12 cellular contexts compared by ENCODE assay signal in genomic region chr9:72205513-72205912, GRCh38. TPM values are rescaled to one million over a fixed set of nuclear protein-coding genes. Genes with fewer than 3 reads are reported as not detected.
A peak's percentile ranks its signal among the peaks of the same experiment; 100 is the strongest.
DNase-seq lines count a peak whose midpoint lies in the region; ATAC-seq, FAIRE-seq and TF ChIP-seq lines count a peak whose summit lies in the region.
"Had no signal": no experiment of that assay in that cellular context is flagged by ENCODE, and none has a peak within 500 bp of the region (broad histone marks: within the 10 kb centered on the region; RNA-seq: fewer than 3 reads in every experiment).

No MANE protein-coding gene starts in this region.

- H2AFZ ChIP-seq in MM.1S (ENCODE audit: low read length), result peak overlapping the region; percentile 84

- 0 out of 2 replicates have a peak overlapping the region, but pooled peaks have one; percentile 12 for H3K9ac ChIP-seq in MM.1S (ENCODE audit: low read length)

- peak; percentile 65 for ATAC-seq in GM19372 (IDR thresholded peaks at IDR 0.05; ENCODE audit: low read depth, unreplicated experiment)
- peak; percentile 49 for ATAC-seq in HG02870 (IDR thresholded peaks at IDR 0.05; ENCODE audit: unreplicated experiment)
- ATAC-seq in HG03095 (IDR thresholded peaks at IDR 0.05; ENCODE audit: unreplicated experiment), result no peak

- CTCF ChIA-PET in Caco-2 (lab: Charles Lee), result interaction anchor here (0.7 kb wide), 1 partner anchor 617 kb away, joined by 6 read pairs; no protein-coding TSS in a partner anchor

- H3K36me3 ChIP-seq in MM.1S (replicated peaks; ENCODE audit: insufficient read depth, low read length), result no peaks in the 10 kb centered on the region
- H3K36me3 ChIP-seq in Caco-2 (ENCODE audit: control insufficient read depth, insufficient read depth, low read length), result no peaks in the 10 kb centered on the region
- H3K36me3 ChIP-seq: transverse colon had no signal

- no peaks in the 10 kb centered on the region for H3K79me2 ChIP-seq in MM.1S (ENCODE audit: low read length)

- peaks cover under 1% of the 10 kb centered on the region for H3K36me3 Mint-ChIP-seq in Caco-2 (ENCODE audit: insufficient read depth, unreplicated experiment)

- POLR2A ChIA-PET in Caco-2 (lab: Charles Lee), result no interaction called here

- H3K27me3 ChIP-seq in MM.1S (replicated peaks; ENCODE audit: insufficient read depth, low read length) (no peaks in the 10 kb centered on the region), Caco-2 (replicated peaks; ENCODE audit: control insufficient read depth, insufficient read depth, low read length) (no peaks in the 10 kb centered on the region)
- H3K27me3 ChIP-seq: transverse colon had no signal

- FAIRE-seq in GM12891 (lab: Jason Lieb, UNC), result no peak

- H3K4me3 ChIP-seq in MM.1S (ENCODE audit: low read length) (no peak overlapping the region), Caco-2 (ENCODE audit: low read depth, low read length) (no peak overlapping the region)
- H3K4me3 ChIP-seq: transverse colon had no signal

- H3K27ac Mint-ChIP-seq in Caco-2 (ENCODE audit: unreplicated experiment), result no peak overlapping the region
- H3K27ac Mint-ChIP-seq: nephron had no signal

- intact Hi-C loops in Caco-2 (cut with micrococcal nuclease; ENCODE audit: unreplicated experiment), result no loop called here

- no peaks in the 10 kb centered on the region for H3K9me2 ChIP-seq in MM.1S (replicated peaks; ENCODE audit: insufficient read depth, low read length)

- peak overlapping the region; percentile 29; the same call in 1 of the 2 replicates for H3K27ac ChIP-seq in MM.1S (ENCODE audit: low read length)
- H3K27ac ChIP-seq: C4-2B, transverse colon had no signal

- H3F3A ChIP-seq in MM.1S (ENCODE audit: insufficient read depth, low read length), result no peaks in the 10 kb centered on the region

- no peak for TF ChIP-seq POLR2A in GM12891 (IDR thresholded peaks at IDR 0.05; ENCODE audit: low read depth, low read length)

- H3K4me1 Mint-ChIP-seq in Caco-2 (ENCODE audit: low read depth, unreplicated experiment), result peaks cover 6% of the 10 kb centered on the region
- H3K4me1 Mint-ChIP-seq: nephron had no signal

- TF ChIP-seq CTCF in MM.1S (IDR thresholded peaks at IDR 0.05; ENCODE audit: low read length), result no peak
- TF ChIP-seq CTCF in Caco-2 (IDR thresholded peaks at IDR 0.05; ENCODE audit: insufficient read depth in 1 of 2, low read depth in 1 of 2, low read length in 1 of 2, severe bottlenecking in 1 of 2, unreplicated experiment in 1 of 2), result no peak

- no peak for DNase-seq in GM12891 (ENCODE audit: insufficient read length, low spot score)
- peak; percentile 58 for DNase-seq in MM.1S
- DNase-seq in Caco-2, result no peak
- DNase-seq in cerebellar nuclear complex (lab: John Stamatoyannopoulos, UW), result no peak
- DNase-seq in GF-D8 (lab: John Stamatoyannopoulos, UW), result no peak
- DNase-seq: stimulated activated CD4-positive, alpha-beta T cell treated with anti-CD3 and anti-CD28 coated beads, Interleukin-4, amount 100 ng/mL, for 4 hours; transverse colon had no signal

- H3K9me3 ChIP-seq in MM.1S (replicated peaks; ENCODE audit: insufficient read depth, low read length), result no peaks in the 10 kb centered on the region
- H3K9me3 ChIP-seq in Caco-2, result no peaks in the 10 kb centered on the region
- H3K9me3 ChIP-seq: transverse colon had no signal

- no peak overlapping the region for H3K4me3 Mint-ChIP-seq in Caco-2 (ENCODE audit: unreplicated experiment)
- H3K4me3 Mint-ChIP-seq: nephron had no signal

- peaks cover 18% of the 10 kb centered on the region for H3K4me1 ChIP-seq in MM.1S (ENCODE audit: low read length)
- no peaks in the 10 kb centered on the region for H3K4me1 ChIP-seq in Caco-2

- no peaks in the 10 kb centered on the region for H3K27me3 Mint-ChIP-seq in Caco-2 (ENCODE audit: insufficient read depth, unreplicated experiment)

- no peaks in the 10 kb centered on the region for H3K9me3 Mint-ChIP-seq in Caco-2 (ENCODE audit: unreplicated experiment)
- H3K9me3 Mint-ChIP-seq: nephron had no signal

- H3K4me2 ChIP-seq in MM.1S (ENCODE audit: low read depth, low read length), result peak overlapping the region; percentile 42

- no peaks in the 10 kb centered on the region for H4K20me1 ChIP-seq in MM.1S (ENCODE audit: insufficient read depth, low read length)

- BruUV-seq in Caco-2 (replicated peaks; lab: Mats Ljungman, UMichigan), result no TSS peak

TF ChIP-seq in GM12891, 5 proteins besides CTCF, POLR2A, EP300 and RAD21:
- TF ChIP-seq POLR2AphosphoS5 (IDR thresholded peaks at IDR 0.05; ENCODE audit: low read depth, low read length), result no peak
- 0 out of 2 replicates have a peak, but pooled peaks have one; percentile 6 for TF ChIP-seq SPI1 (IDR thresholded peaks at IDR 0.05; ENCODE audit: low read depth, low read length)
- no peak for TF ChIP-seq TAF1 (IDR thresholded peaks at IDR 0.05; ENCODE audit: low read depth, low read length)
- no peak for TF ChIP-seq POU2F2 (IDR thresholded peaks at IDR 0.05; ENCODE audit: low read depth, low read length)
- no peak for TF ChIP-seq PAX5 (IDR thresholded peaks at IDR 0.05; ENCODE audit: insufficient read depth, low read length, severe bottlenecking)
TF ChIP-seq in GM12891: peak in this region for 1.

RNA-seq across cellular contexts. Expression of gene GDA, which starts 56.3 kb away (rescaled TPM):
- 0.04 TPM for polyA plus RNA-seq in GM12891 (2012; ENCODE audit: low read depth, missing spikeins)
- 3.1 and 3.5 TPM in 2 replicates for total RNA-seq in Caco-2 (2022)
